In the genomic region with DNA sequence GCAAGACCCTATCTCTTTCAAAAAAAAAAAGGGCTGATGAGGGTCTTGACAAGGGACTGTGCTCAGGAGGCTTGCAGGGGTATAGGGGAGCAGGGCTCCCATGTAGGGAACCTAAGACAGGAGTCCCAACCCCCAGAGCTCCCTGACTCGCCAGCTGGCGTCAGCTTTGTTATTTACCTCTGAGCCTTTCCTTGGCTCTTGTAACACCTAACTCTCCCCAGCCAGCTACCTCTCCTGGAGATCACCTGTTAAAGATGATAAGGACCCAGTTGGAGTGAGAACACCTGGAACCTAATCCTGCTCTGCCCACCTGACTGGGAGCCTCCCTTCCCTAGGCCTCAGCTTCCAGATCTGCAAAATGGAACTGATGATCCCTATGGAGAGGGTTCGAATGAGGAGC, we compare ENCODE assay signal across 11 cellular contexts. TPM values are rescaled to one million over a fixed set of nuclear protein-coding genes. Genes with fewer than 3 reads are reported as not detected.
DNase-seq lines count a peak whose midpoint lies in the region; ATAC-seq and TF ChIP-seq lines count a peak whose summit lies in the region.
"Had no signal": no experiment of that assay in that cellular context is flagged by ENCODE, and none has a peak within 500 bp of the region (broad histone marks: within the 10 kb centered on the region; RNA-seq: fewer than 3 reads in every experiment).

No MANE protein-coding gene starts in this region.

- no peak overlapping the region for H3K4me3 ChIP-seq in stomach
- H3K4me3 ChIP-seq: GM23338 had no signal

- no peaks in the 10 kb centered on the region for H3K27me3 Mint-ChIP-seq in activated naive CD4-positive, alpha-beta T cell treated with anti-CD3 and anti-CD28 coated beads, Interleukin-2, amount 50 U/mL, for 24 hours

- H3K9me3 Mint-ChIP-seq in activated naive CD4-positive, alpha-beta T cell treated with anti-CD3 and anti-CD28 coated beads, Interleukin-2, amount 50 U/mL, for 24 hours = no peaks in the 10 kb centered on the region
- H3K9me3 Mint-ChIP-seq: GM23338 had no signal

- H3K27me3 ChIP-seq in stomach = no peaks in the 10 kb centered on the region

- TF ChIP-seq POLR2A in stomach (IDR thresholded peaks at IDR 0.05) = no peak

- H3K36me3 ChIP-seq in stomach = peaks cover 0 to 12% (median 10%) of the 10 kb centered on the region in 4 donors

- H3K27ac ChIP-seq in cingulate gyrus (ENCODE audit: low read depth, low read length) = peak overlapping the region; percentile 19
- H3K27ac ChIP-seq in stomach = peak overlapping the region; percentile 8 to 69 (median 52)

- WGBS in stomach, 5 donors = 57 to 83% (median 72%) methylated on average over 3 of the region's 3 CpGs

- TF ChIP-seq CTCF in stomach (IDR thresholded peaks at IDR 0.05) = no peak

- H3K27ac Mint-ChIP-seq in activated naive CD4-positive, alpha-beta T cell treated with anti-CD3 and anti-CD28 coated beads, Interleukin-2, amount 50 U/mL, for 24 hours = peak overlapping the region; percentile 63
- H3K27ac Mint-ChIP-seq: GM23338, progenitor cell of endocrine pancreas had no signal

- peak overlapping the region; percentile 42 for H3K4me3 Mint-ChIP-seq in activated naive CD4-positive, alpha-beta T cell treated with anti-CD3 and anti-CD28 coated beads, Interleukin-2, amount 50 U/mL, for 24 hours
- H3K4me3 Mint-ChIP-seq: GM23338 had no signal

- H3K4me1 ChIP-seq in stomach = peaks cover 9 to 32% (median 27%) of the 10 kb centered on the region in 4 donors

- intact Hi-C loops in stomach (cut with DNase I; ENCODE audit: low total_unique reads) = no loop called here

- peaks cover 52% of the 10 kb centered on the region for H3K4me1 Mint-ChIP-seq in activated naive CD4-positive, alpha-beta T cell treated with anti-CD3 and anti-CD28 coated beads, Interleukin-2, amount 50 U/mL, for 24 hours

- no peaks in the 10 kb centered on the region for H3K9me3 ChIP-seq in stomach

- no peak for TF ChIP-seq EP300 in stomach (IDR thresholded peaks at IDR 0.05)

- DNase-seq in activated naive CD4-positive, alpha-beta T cell treated with anti-CD3 and anti-CD28 coated beads, Interleukin-2, amount 50 U/mL, for 16 hours = no peak
- DNase-seq in stomach = peak; percentile 72
- DNase-seq in NK-92 treated with Interleukin-12 subunit alpha and Interleukin-12 subunit beta, amount 100 ng/mL, for 24 hours (lab: John Stamatoyannopoulos, UW) = no peak
- DNase-seq: cerebellar nuclear complex; NCI-H446; stimulated activated naive CD4-positive, alpha-beta T cell had no signal

- no peak for ATAC-seq in GM21825 (IDR thresholded peaks at IDR 0.05; ENCODE audit: unreplicated experiment)
- ATAC-seq: GM23338 had no signal

- H3K36me3 Mint-ChIP-seq in activated naive CD4-positive, alpha-beta T cell treated with anti-CD3 and anti-CD28 coated beads, Interleukin-2, amount 50 U/mL, for 24 hours = peaks cover 4% of the 10 kb centered on the region

RNA-seq across cellular contexts. Expression of gene SLC35E4, which starts 13.2 kb away (rescaled TPM):
- total RNA-seq in stomach = 1 to 10 TPM in 4 of 5 donors, under 1 TPM in 1; 0.45 to 7.2 (median 2.6) TPM
- polyA plus RNA-seq in stomach = 1 to 10 TPM in 2 of 3 donors, under 1 TPM in 1; 0.46 to 3.4 (median 1.8) TPM

RNA-seq across cellular contexts. Expression of gene DUSP18, which starts 18.9 kb away (rescaled TPM):
- 10 to 100 TPM in 2 of 5 donors, 1 to 10 TPM in 2, not detected in 1; 4.5 to 46.9 (median 10.9) TPM for total RNA-seq in stomach
- polyA plus RNA-seq in stomach = 1 to 10 TPM; 1.4 to 4.2 (median 2.9) TPM

RNA-seq across cellular contexts. Expression of gene TCN2, which starts 41.9 kb away (rescaled TPM):
- total RNA-seq in stomach = 10 to 100 TPM in 2 of 5 donors, 1 to 10 TPM in 3; 1.4 to 16.3 (median 2.3) TPM
- 10 to 100 TPM in 1 of 3 donors, 1 to 10 TPM in 2; 4.1 to 10.1 (median 4.3) TPM for polyA plus RNA-seq in stomach

RNA-seq across cellular contexts. Expression of gene OSBP2, which starts 45.8 kb away (rescaled TPM):
- 1 to 10 TPM in 3 of 5 donors, under 1 TPM in 1, not detected in 1; 0.58 to 9.5 (median 8.5) TPM for total RNA-seq in stomach
- 1 to 10 TPM; 1.3 to 1.8 (median 1.3) TPM for polyA plus RNA-seq in stomach

RNA-seq across cellular contexts. Expression of gene PES1, which starts 57.1 kb away (rescaled TPM):
- total RNA-seq in stomach = 10 to 100 TPM; 22.8 to 94.5 (median 38.7) TPM
- 10 to 100 TPM; 46.2 to 63.1 (median 48.0) TPM for polyA plus RNA-seq in stomach
